Comparison of ENCODE assay signal across 8 cellular contexts in genomic region chr3:153161714-153162512, GRCh38. TPM values are rescaled to one million over a fixed set of nuclear protein-coding genes. Genes with fewer than 3 reads are reported as not detected.
A peak's percentile ranks its signal among the peaks of the same experiment; 100 is the strongest.
DNase-seq lines count a peak whose midpoint lies in the region; ATAC-seq, FAIRE-seq and TF ChIP-seq lines count a peak whose summit lies in the region.

Gene RAP2B, plus strand, starts transcription at chr3:153162226. Its CDS starts 468 bp downstream, at chr3:153162694.

- peak; percentile 96 for DNase-seq in EL
- peak; percentile 96 for DNase-seq in GM23338 (ENCODE audit: low spot score)
- peak; percentile 96 for DNase-seq in LHCN-M2 (ENCODE audit: low read depth)
- peak; percentile 92 for DNase-seq in SK-MEL-5 (ENCODE audit: low read depth, low spot score)
- DNase-seq in activated naive CD4-positive, alpha-beta T cell treated with Interleukin-2 at 50 U/mL for 16 hours, result peak; percentile 96
- DNase-seq in frontal cortex (ENCODE audit: low spot score in 2 of 2), result peak; percentile 92 to 97

- peak within 1 kb of the TSS; percentile 95 for H3K4me2 ChIP-seq in GM23338

- no peak for FAIRE-seq in frontal cortex (lab: Jason Lieb, UNC)

- H3K4me3 ChIP-seq in GM23338 (peak within 1 kb of the TSS; percentile 96), neutrophil (ENCODE audit: low read depth in 1 of 2, low read length in 1 of 2) (peak within 1 kb of the TSS; percentile 86 to 94)

- peaks cover 47% of the 10 kb centered on the region for H3K79me2 ChIP-seq in GM23338 (replicated peaks; ENCODE audit: insufficient read depth)

- H3K4me1 ChIP-seq in GM23338 (ENCODE audit: insufficient read depth), result peaks cover 24% of the 10 kb centered on the region
- H3K4me1 ChIP-seq in neutrophil (ENCODE audit: control insufficient read depth in 1 of 2, insufficient read depth in 1 of 2, low read depth in 1 of 2, low read length in 1 of 2), result peaks cover 45 to 55% of the 10 kb centered on the region in 2 experiments

- peak within 1 kb of the TSS; percentile 91; the same call in 1 of the 2 replicates for H2AFZ ChIP-seq in GM23338

- H3K36me3 ChIP-seq in GM23338 (ENCODE audit: insufficient read depth) (no peaks in the 10 kb centered on the region), neutrophil (no peaks in the 10 kb centered on the region)

- peaks cover 12% of the 10 kb centered on the region for H3K27me3 Mint-ChIP-seq in GM23338 (ENCODE audit: insufficient read depth, low read depth, poor library complexity)

- in situ Hi-C loops in SK-MEL-5 (cut with HindIII; ENCODE audit: low pct_unique_long_range_greater_than_20kb, low sequenced_read_pairs), result no loop called here

- peaks cover 40% of the 10 kb centered on the region for H3K4me1 Mint-ChIP-seq in GM23338

- H3K9me2 ChIP-seq in GM23338 (ENCODE audit: insufficient read depth), result no peaks in the 10 kb centered on the region

- H3K4me3 Mint-ChIP-seq in GM23338, result peak within 1 kb of the TSS; percentile 98

- H3K27ac ChIP-seq in GM23338 (ENCODE audit: low read depth), result peak within 1 kb of the TSS; percentile 82
- peak within 1 kb of the TSS; percentile 91 for H3K27ac ChIP-seq in neutrophil

- H3K9me3 ChIP-seq in neutrophil, result no peaks in the 10 kb centered on the region

- H3K36me3 Mint-ChIP-seq in GM23338 (ENCODE audit: low read depth), result peaks cover 5% of the 10 kb centered on the region; the same call in 1 of the 3 replicates

- peaks cover 30% of the 10 kb centered on the region for H4K20me1 ChIP-seq in GM23338 (replicated peaks; ENCODE audit: insufficient read depth)

- H3F3A ChIP-seq in GM23338 (replicated peaks; ENCODE audit: low read depth), result peaks cover 7% of the 10 kb centered on the region; the same call in 1 of the 2 replicates

- peaks cover 7% of the 10 kb centered on the region; the same call in 1 of the 2 replicates for H3K27me3 ChIP-seq in GM23338 (ENCODE audit: insufficient read depth)
- no peaks in the 10 kb centered on the region for H3K27me3 ChIP-seq in neutrophil

- no peaks in the 10 kb centered on the region for H3K9me3 Mint-ChIP-seq in GM23338

- peak within 1 kb of the TSS; percentile 96 for H3K27ac Mint-ChIP-seq in GM23338

- TF ChIP-seq CTCF in GM23338 (conservative IDR thresholded peaks at IDR 0.05; ENCODE audit: low read depth in 2 of 2), result no peak
- TF ChIP-seq CTCF in neutrophil (IDR thresholded peaks at IDR 0.05), result peak; percentile 60
- no peak for TF ChIP-seq CTCF in subcutaneous adipose tissue (IDR thresholded peaks at IDR 0.05; ENCODE audit: low read depth)

- ATAC-seq in GM23338, result peak; percentile 60

TF ChIP-seq in GM23338, 12 proteins besides CTCF, POLR2A, EP300 and RAD21:
- peak; percentile 88 for TF ChIP-seq POLR2AphosphoS5 (IDR thresholded peaks at IDR 0.05; ENCODE audit: low read depth)
- no peak for TF ChIP-seq ZNF114 (CRISPR knock-in tag; IDR thresholded peaks at IDR 0.05)

RNA-seq across cellular contexts. Expression of gene RAP2B, which starts in this region (rescaled TPM):
- 21.2 and 24.0 TPM in 2 replicates for total RNA-seq in GM23338 (2014; rRNA removed; shearing (Covaris generic))
- 21.8 and 22.5 TPM in 2 replicates for polyA plus RNA-seq in GM23338 (2016; fragmentation: Nextera tagmentation; extraction: Ambion mirVana)
- total RNA-seq in LHCN-M2 (2014; rRNA removed) (20.5 TPM in 2 replicates), frontal cortex (42.8 TPM), subcutaneous adipose tissue (10 to 100 TPM; 17.6 to 28.2 (median 22.6) TPM)
- 8.9 TPM for polyA plus RNA-seq in LHCN-M2 (2012)
- total RNA-seq in SK-MEL-5 (2014; rRNA removed; shearing (Covaris generic)), result 87.9 and 95.8 TPM in 2 replicates
- 49.8 and 50.9 TPM in 2 replicates for polyA plus RNA-seq in SK-MEL-5 (2015; cell fraction: cytosol; rRNA removed)
- 37.9 and 44.5 TPM in 2 replicates for polyA plus RNA-seq in SK-MEL-5 (2015; cell fraction: nucleus; rRNA removed)

Comparison
In these comparisons a context has a peak if more than half of its experiments do, and no peak if none do; other contexts are left out.
1. Peak in every context shown above with its lines: DNase-seq, ATAC-seq, H3K4me3 ChIP-seq and H3K27ac ChIP-seq.